Comparison of ENCODE assay signal across 25 cellular contexts in the genomic region with DNA sequence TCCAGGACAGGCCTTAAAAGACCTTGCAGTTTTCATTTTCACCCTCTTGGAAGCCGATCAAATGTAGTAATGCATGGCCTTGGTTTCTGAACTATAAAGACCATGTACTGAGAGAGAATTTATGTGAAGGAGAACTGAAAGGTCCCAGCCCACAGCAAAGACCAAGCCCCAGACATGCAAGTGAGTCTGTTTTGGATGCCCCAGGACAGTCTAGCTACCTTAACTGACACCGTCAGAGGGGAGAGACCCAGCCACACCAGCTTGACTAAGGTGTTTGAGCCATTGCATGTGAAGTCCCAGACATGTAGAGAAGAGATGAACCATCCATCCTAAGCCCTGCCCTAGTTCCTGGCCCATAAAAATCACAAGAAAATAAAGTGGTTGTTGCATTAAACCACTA.
"Had no signal": no experiment of that assay in that cellular context is flagged by ENCODE, and none has a peak within 500 bp of the region (broad histone marks: within the 10 kb centered on the region; RNA-seq: fewer than 3 reads in every experiment).

No MANE protein-coding gene starts in this region.

- H3K9me3 Mint-ChIP-seq: activated T-helper 2 cell treated with anti-CD3 and anti-CD28 coated beads, Interferon-gamma antibody, Interleukin-2, Interleukin-4, amounts not matched to agents 10 μg/mL and 5 μg/mL and 100 μg/mL, durations not matched to agents 14 hours and 24 hours and 36 hours had no signal

- H3K4me3 ChIP-seq: cardiac muscle cell, MG63, SJSA1 had no signal

- DNase-seq: activated CD4-positive, alpha-beta T cell treated with anti-CD3 and anti-CD28 coated beads for 4 hours; activated CD4-positive, alpha-beta T cell treated with anti-CD3 and anti-CD28 coated beads, Interleukin-2, amount 50 U/mL, for 48 hours; activated gamma-delta T cell treated with Interleukin-2 at 50 U/mL for 16 hours; activated naive CD4-positive, alpha-beta T cell treated with anti-CD3 and anti-CD28 coated beads, Interleukin-2, amount 10 ng/mL, durations not matched to agents 7 days and 5 days; activated naive CD8-positive, alpha-beta T cell treated with anti-CD3 and anti-CD28 coated beads for 36 hours; activated T-cell treated with anti-CD3 and anti-CD28 coated beads for 4 hours; activated T-cell treated with anti-CD3 and anti-CD28 coated beads, Interleukin-2, amount 50 U/mL, for 48 hours; brain microvascular endothelial cell; MG63; NCI-H146; NCI-H187 treated with DMSO at 0.1 percent for 48 hours; NCI-H2081 treated with DMSO at 0.1 percent for 48 hours; NCI-H2171; NCI-H2227 treated with DMSO at 0.1 percent for 48 hours; NCI-H446 treated with DMSO at 0.1 percent for 48 hours; NCI-H526; NCI-H774; PC-3; SHP77; SW 1271 had no signal

- H3K27ac ChIP-seq: brain microvascular endothelial cell, cardiac muscle cell, SJSA1 had no signal

- H3K27me3 ChIP-seq: brain microvascular endothelial cell, MG63, SJSA1 had no signal

- H3K27me3 Mint-ChIP-seq: activated naive CD4-positive, alpha-beta T cell treated with anti-CD3 and anti-CD28 coated beads, Interleukin-2, amount 10 ng/mL, durations not matched to agents 7 days and 5 days; activated naive CD8-positive, alpha-beta T cell treated with anti-CD3 and anti-CD28 coated beads for 36 hours had no signal

- H3K36me3 Mint-ChIP-seq: activated naive CD8-positive, alpha-beta T cell treated with anti-CD3 and anti-CD28 coated beads for 36 hours had no signal

- ATAC-seq: activated CD4-positive, CD25-positive, alpha-beta regulatory T cell treated with anti-CD3 and anti-CD28 coated beads, Interleukin-2, amount 50 U/mL, for 24 hours; PC-3; SK-N-SH treated with all-trans-retinoic acid at 6 μM for 48 hours had no signal

- H3K9me3 ChIP-seq: MG63, SJSA1 had no signal

- H3K4me3 Mint-ChIP-seq: activated naive CD4-positive, alpha-beta T cell treated with anti-CD3 and anti-CD28 coated beads, Interleukin-2, amount 10 ng/mL, durations not matched to agents 7 days and 5 days; activated naive CD8-positive, alpha-beta T cell treated with anti-CD3 and anti-CD28 coated beads for 36 hours had no signal

- H3K27ac Mint-ChIP-seq: activated naive CD4-positive, alpha-beta T cell treated with anti-CD3 and anti-CD28 coated beads, Interleukin-2, amount 10 ng/mL, durations not matched to agents 7 days and 5 days; activated naive CD8-positive, alpha-beta T cell treated with anti-CD3 and anti-CD28 coated beads for 36 hours; activated T-helper 2 cell treated with anti-CD3 and anti-CD28 coated beads, Interferon-gamma antibody, Interleukin-2, Interleukin-4, amounts not matched to agents 10 μg/mL and 5 μg/mL and 100 μg/mL, durations not matched to agents 14 hours and 24 hours and 36 hours had no signal

- H3K4me1 ChIP-seq: SJSA1 had no signal

- H3K36me3 ChIP-seq: brain microvascular endothelial cell, cardiac muscle cell, MG63, SJSA1 had no signal
